In genomic region chr3:114127517-114127916, GRCh38 we compare ENCODE assay signal across 20 cellular contexts. TPM values are rescaled to one million over a fixed set of nuclear protein-coding genes. Genes with fewer than 3 reads are reported as not detected.
"Had no signal": no experiment of that assay in that cellular context is flagged by ENCODE, and none has a peak within 500 bp of the region (broad histone marks: within the 10 kb centered on the region; RNA-seq: fewer than 3 reads in every experiment).

No MANE protein-coding gene starts in this region.

- H3K4me1 ChIP-seq: gastrocnemius medialis, pancreas, tibial artery, vagina had no signal

- DNase-seq: effector memory CD8-positive, alpha-beta T cell; gastrocnemius medialis; heart right ventricle; hypothalamus; islet precursor cell; lower lobe of right lung; naive B cell; occipital lobe; pancreas; right cardiac atrium; stimulated activated CD4-positive, alpha-beta T cell treated with anti-CD3 and anti-CD28 coated beads, Interleukin-4, amount 100 ng/mL, for 1 hour; stimulated activated CD8-positive, alpha-beta memory T cell treated with anti-CD3 and anti-CD28 coated beads, Interleukin-4, amount 100 ng/mL, for 48 hours; tibial artery; upper lobe of right lung had no signal

- H3K36me3 ChIP-seq: esophagus muscularis mucosa, gastrocnemius medialis, heart right ventricle, lower lobe of right lung, pancreas, tibial artery, upper lobe of right lung, vagina had no signal

- FAIRE-seq: colon, pancreas had no signal

- ATAC-seq: effector memory CD8-positive, alpha-beta T cell; gastrocnemius medialis; heart right ventricle; left lobe of liver; lower lobe of right lung; pancreas; right cardiac atrium; upper lobe of right lung had no signal

- H3K9me3 ChIP-seq: esophagus muscularis mucosa, gastrocnemius medialis, heart right ventricle, lower lobe of right lung, pancreas, tibial artery, upper lobe of right lung, vagina had no signal

- H3K27me3 ChIP-seq: esophagus muscularis mucosa, gastrocnemius medialis, heart right ventricle, pancreas, tibial artery, upper lobe of right lung, vagina had no signal

- H3K4me3 ChIP-seq: esophagus muscularis mucosa, gastrocnemius medialis, heart right ventricle, lower lobe of right lung, pancreas, tibial artery, upper lobe of right lung, vagina had no signal

- H3K27ac ChIP-seq: epithelial cell of prostate, esophagus muscularis mucosa, gastrocnemius medialis, heart right ventricle, lower lobe of right lung, pancreas, tibial artery, upper lobe of right lung, vagina had no signal

RNA-seq across cellular contexts. Expression of gene DRD3, which starts 51.3 kb away (rescaled TPM):
- total RNA-seq: esophagus muscularis mucosa, gastrocnemius medialis, heart right ventricle, left lobe of liver, lower lobe of right lung, occipital lobe, pancreas, progenitor cell of endocrine pancreas, right cardiac atrium, upper lobe of right lung, vagina had no signal
- polyA plus RNA-seq: heart right ventricle, pancreas, right cardiac atrium had no signal
